ENCODE assay signal across 1 cellular context in the genomic region with DNA sequence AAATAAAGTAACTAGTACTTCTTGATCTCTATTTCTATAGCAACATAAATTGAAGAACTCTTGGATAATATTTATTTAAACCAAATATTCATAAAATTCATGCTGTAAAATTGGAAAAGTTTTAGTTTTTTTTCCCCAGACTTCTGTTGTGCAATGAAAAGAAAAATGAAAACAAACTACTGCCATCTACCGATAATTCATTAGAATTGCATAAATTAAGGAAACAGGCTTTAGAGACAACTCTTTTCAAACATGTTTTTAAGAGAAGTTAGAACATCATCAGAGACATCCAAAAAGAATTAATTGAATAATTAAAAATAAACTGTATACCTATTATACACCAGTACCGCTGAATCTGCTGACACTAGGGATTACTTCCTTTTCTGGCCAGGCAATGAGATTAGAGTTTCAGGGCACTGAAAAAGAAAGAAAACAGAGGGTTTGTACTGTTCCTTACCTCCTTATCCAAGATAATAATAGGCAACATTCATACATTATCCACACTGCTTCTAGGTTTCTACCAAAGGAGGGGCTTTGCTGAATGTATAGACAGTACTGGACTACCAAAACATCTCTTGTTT.
TF ChIP-seq lines count a peak whose summit lies in the region.

No MANE protein-coding gene starts in this region.

TF ChIP-seq in GM12878, 131 proteins besides CTCF, POLR2A, EP300 and RAD21 (continued from another document):
- peak; percentile 31; the same call in 1 of the 2 replicates for TF ChIP-seq ZNF384 (IDR thresholded peaks at IDR 0.05; ENCODE audit: borderline replicate concordance, low read depth, low read length)
- no peak for TF ChIP-seq ATF7 (IDR thresholded peaks at IDR 0.05; ENCODE audit: low read depth)
- no peak for TF ChIP-seq ZNF207 (IDR thresholded peaks at IDR 0.05; ENCODE audit: borderline replicate concordance)
- TF ChIP-seq, protein P1, sequence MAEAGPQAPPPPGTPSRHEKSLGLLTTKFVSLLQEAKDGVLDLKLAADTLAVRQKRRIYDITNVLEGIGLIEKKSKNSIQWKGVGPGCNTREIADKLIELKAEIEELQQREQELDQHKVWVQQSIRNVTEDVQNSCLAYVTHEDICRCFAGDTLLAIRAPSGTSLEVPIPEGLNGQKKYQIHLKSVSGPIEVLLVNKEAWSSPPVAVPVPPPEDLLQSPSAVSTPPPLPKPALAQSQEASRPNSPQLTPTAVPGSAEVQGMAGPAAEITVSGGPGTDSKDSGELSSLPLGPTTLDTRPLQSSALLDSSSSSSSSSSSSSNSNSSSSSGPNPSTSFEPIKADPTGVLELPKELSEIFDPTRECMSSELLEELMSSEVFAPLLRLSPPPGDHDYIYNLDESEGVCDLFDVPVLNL (IDR thresholded peaks at IDR 0.05; ENCODE audit: low read depth, low read length): no peak
- TF ChIP-seq SMC3 (IDR thresholded peaks at IDR 0.05; ENCODE audit: borderline replicate concordance, low read length): peak; percentile 30; the same call in 1 of the 2 replicates
- TF ChIP-seq FOXK2 (IDR thresholded peaks at IDR 0.05): no peak
- no peak for TF ChIP-seq GATAD2B (conservative IDR thresholded peaks at IDR 0.05; ENCODE audit: low read depth)
